1 cellular context compared by ENCODE assay signal in genomic region chr2:143513081-143513480, GRCh38.
TF ChIP-seq lines count a peak whose summit lies in the region.

No MANE protein-coding gene starts in this region.

TF ChIP-seq in IMR-90, 13 proteins besides CTCF, POLR2A, EP300 and RAD21 (continued from another document):
- TF ChIP-seq CEBPB (IDR thresholded peaks at IDR 0.05; ENCODE audit: low read depth, low read length): no peak
- no peak for TF ChIP-seq RFX5 (IDR thresholded peaks at IDR 0.05; ENCODE audit: low read depth, low read length)
- TF ChIP-seq, protein P1, sequence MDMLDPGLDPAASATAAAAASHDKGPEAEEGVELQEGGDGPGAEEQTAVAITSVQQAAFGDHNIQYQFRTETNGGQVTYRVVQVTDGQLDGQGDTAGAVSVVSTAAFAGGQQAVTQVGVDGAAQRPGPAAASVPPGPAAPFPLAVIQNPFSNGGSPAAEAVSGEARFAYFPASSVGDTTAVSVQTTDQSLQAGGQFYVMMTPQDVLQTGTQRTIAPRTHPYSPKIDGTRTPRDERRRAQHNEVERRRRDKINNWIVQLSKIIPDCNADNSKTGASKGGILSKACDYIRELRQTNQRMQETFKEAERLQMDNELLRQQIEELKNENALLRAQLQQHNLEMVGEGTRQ (IDR thresholded peaks at IDR 0.05; ENCODE audit: low read depth, low read length): no peak
- TF ChIP-seq NFE2L2 (IDR thresholded peaks at IDR 0.05; ENCODE audit: low read depth, low read length): no peak
- peak; percentile 75 for TF ChIP-seq SMC3 (IDR thresholded peaks at IDR 0.05; ENCODE audit: low read depth, low read length)
- no peak for TF ChIP-seq MXI1 (IDR thresholded peaks at IDR 0.05; ENCODE audit: borderline replicate concordance, low read depth, low read length)
- no peak for TF ChIP-seq ELK1 (IDR thresholded peaks at IDR 0.05; ENCODE audit: borderline replicate concordance, low read depth, low read length)
